Comparison of ENCODE assay signal across 19 cellular contexts in genomic region chr3:141996437-141996836, GRCh38.
DNase-seq lines count a peak whose midpoint lies in the region; ATAC-seq and TF ChIP-seq lines count a peak whose summit lies in the region.
"Had no signal": no experiment of that assay in that cellular context is flagged by ENCODE, and none has a peak within 500 bp of the region (broad histone marks: within the 10 kb centered on the region; RNA-seq: fewer than 3 reads in every experiment).

No MANE protein-coding gene starts in this region.

- no peak overlapping the region for H2AFZ ChIP-seq in GM23248

- H3K4me2 ChIP-seq in GM23248 (ENCODE audit: unreplicated experiment): no peak overlapping the region

- H3K4me1 ChIP-seq in GM23248 (ENCODE audit: insufficient read depth): peaks cover 8% of the 10 kb centered on the region
- peaks cover 12% of the 10 kb centered on the region for H3K4me1 ChIP-seq in foreskin keratinocyte
- H3K4me1 ChIP-seq in vagina: no peaks in the 10 kb centered on the region
- H3K4me1 ChIP-seq: Caco-2 had no signal

- H3K4me1 Mint-ChIP-seq in activated T-cell treated with anti-CD3 and anti-CD28 coated beads, Interleukin-2, amount 50 U/mL, for 72 hours (ENCODE audit: low read depth): peaks cover 5% of the 10 kb centered on the region

- no peaks in the 10 kb centered on the region for H3K9me2 ChIP-seq in GM23248 (ENCODE audit: insufficient read depth)

- no peaks in the 10 kb centered on the region for H3K9me3 Mint-ChIP-seq in activated T-cell treated with anti-CD3 and anti-CD28 coated beads, Interleukin-2, amount 50 U/mL, for 72 hours
- H3K9me3 Mint-ChIP-seq: activated CD4-positive, alpha-beta memory T cell treated with anti-CD3 and anti-CD28 coated beads, Interleukin-2, amount 10 ng/mL, durations not matched to agents 7 days and 5 days had no signal

- H3K36me3 ChIP-seq in GM23248 (ENCODE audit: low read depth) (0 out of 2 replicates have a peak, but pooled peaks cover 3% of the 10 kb centered on the region), vagina (no peaks in the 10 kb centered on the region)

- H3K27me3 ChIP-seq in GM23248 (replicated peaks; ENCODE audit: insufficient read depth): no peaks in the 10 kb centered on the region
- no peaks in the 10 kb centered on the region for H3K27me3 ChIP-seq in foreskin keratinocyte
- H3K27me3 ChIP-seq in vagina: no peaks in the 10 kb centered on the region
- H3K27me3 ChIP-seq: transverse colon had no signal

- H3K27ac Mint-ChIP-seq in activated T-cell treated with anti-CD3 and anti-CD28 coated beads, Interleukin-2, amount 50 U/mL, for 72 hours: no peak overlapping the region
- H3K27ac Mint-ChIP-seq: activated CD4-positive, alpha-beta memory T cell treated with anti-CD3 and anti-CD28 coated beads, Interleukin-2, amount 10 ng/mL, durations not matched to agents 7 days and 5 days had no signal

- ATAC-seq in GM18873 (IDR thresholded peaks at IDR 0.05; ENCODE audit: low FRiP score, unreplicated experiment) (peak; percentile 56), HG03571 (IDR thresholded peaks at IDR 0.05; ENCODE audit: unreplicated experiment) (peak; percentile 54), foreskin keratinocyte (peak; percentile 21), GM19351 (IDR thresholded peaks at IDR 0.05; ENCODE audit: unreplicated experiment) (no peak)
- ATAC-seq in activated T-cell treated with anti-CD3 and anti-CD28 coated beads, Interleukin-2, amount 50 U/mL, for 72 hours (replicated peaks in 1 of 2): no peak

- no peak for TF ChIP-seq CTCF in foreskin keratinocyte (conservative IDR thresholded peaks at IDR 0.05)
- TF ChIP-seq CTCF in vagina (IDR thresholded peaks at IDR 0.05): no peak

- no peak overlapping the region for H3K4me3 Mint-ChIP-seq in activated T-cell treated with anti-CD3 and anti-CD28 coated beads, Interleukin-2, amount 50 U/mL, for 72 hours
- H3K4me3 Mint-ChIP-seq: activated CD4-positive, alpha-beta memory T cell treated with anti-CD3 and anti-CD28 coated beads, Interleukin-2, amount 10 ng/mL, durations not matched to agents 7 days and 5 days had no signal

- no peaks in the 10 kb centered on the region for H3F3A ChIP-seq in GM23248 (ENCODE audit: insufficient read depth)

- H3K4me3 ChIP-seq in GM23248 (no peak overlapping the region), vagina (no peak overlapping the region)
- H3K4me3 ChIP-seq: transverse colon had no signal

- H3K9me3 ChIP-seq in GM23248 (ENCODE audit: low read depth) (no peaks in the 10 kb centered on the region), vagina (no peaks in the 10 kb centered on the region)
- H3K9me3 ChIP-seq: Caco-2, transverse colon had no signal

- in situ Hi-C loops in GM23248 (cut with MboI): no loop called here

- no peaks in the 10 kb centered on the region for H4K20me1 ChIP-seq in GM23248 (ENCODE audit: insufficient read depth)

- intact Hi-C loops in vagina (cut with DNase I): no loop called here

- H3K79me2 ChIP-seq in GM23248 (ENCODE audit: insufficient read depth): no peaks in the 10 kb centered on the region

- DNase-seq in GM23248: peak; percentile 22
- DNase-seq in foreskin keratinocyte: peak; percentile 20 to 32
- no peak for DNase-seq in vagina (ENCODE audit: extremely low spot score in 2 of 2)
- DNase-seq in activated T-cell treated with anti-CD3 and anti-CD28 coated beads, Interleukin-2, amount 50 U/mL, for 72 hours: no peak
- no peak for DNase-seq in pons (ENCODE audit: low spot score)
- DNase-seq: activated CD4-positive, alpha-beta memory T cell treated with anti-CD3 and anti-CD28 coated beads, Interleukin-2, amount 10 ng/mL, durations not matched to agents 7 days and 5 days; anterior cingulate cortex; Caco-2; GF-D8; glutamatergic neuron; islet precursor cell; midbrain; NCI-H1694 treated with DMSO at 0.1 percent for 48 hours; NCI-H524 treated with DMSO at 0.1 percent for 48 hours; stimulated activated CD4-positive, alpha-beta T cell treated with anti-CD3 and anti-CD28 coated beads, Interleukin-2, amount 100 ng/mL, for 48 hours; transverse colon had no signal

- no peaks in the 10 kb centered on the region for H3K36me3 Mint-ChIP-seq in activated T-cell treated with anti-CD3 and anti-CD28 coated beads, Interleukin-2, amount 50 U/mL, for 72 hours (ENCODE audit: insufficient read depth in 2 of 2)

- H3K9ac ChIP-seq in GM23248: no peak overlapping the region

- no peak for TF ChIP-seq POLR2A in vagina (IDR thresholded peaks at IDR 0.05)

- no peaks in the 10 kb centered on the region for H3K27me3 Mint-ChIP-seq in activated T-cell treated with anti-CD3 and anti-CD28 coated beads, Interleukin-2, amount 50 U/mL, for 72 hours (ENCODE audit: low read depth)
- H3K27me3 Mint-ChIP-seq: activated CD4-positive, alpha-beta memory T cell treated with anti-CD3 and anti-CD28 coated beads, Interleukin-2, amount 10 ng/mL, durations not matched to agents 7 days and 5 days had no signal

- H3K27ac ChIP-seq in GM23248 (no peak overlapping the region), foreskin keratinocyte (no peak overlapping the region), vagina (no peak overlapping the region)
- H3K27ac ChIP-seq: transverse colon had no signal

Comparison
In these comparisons a context has a peak if more than half of its experiments do, and no peak if none do; other contexts are left out.
1. ATAC-seq: peak in GM18873 (single experiment), HG03571 (single experiment) and foreskin keratinocyte (single experiment); none in activated T-cell treated with anti-CD3 and anti-CD28 coated beads, Interleukin-2, amount 50 U/mL, for 72 hours (0 of 2) and GM19351 (single experiment).
2. DNase-seq: peak in GM23248 (single experiment) and foreskin keratinocyte (2 of 2); none in vagina (0 of 2), activated T-cell treated with anti-CD3 and anti-CD28 coated beads, Interleukin-2, amount 50 U/mL, for 72 hours (0 of 2) and pons (single experiment).